1 cellular context compared by ENCODE assay signal in genomic region chr2:197889041-197889440, GRCh38.
TF ChIP-seq lines count a peak whose summit lies in the region.

No MANE protein-coding gene starts in this region.

TF ChIP-seq in GM12878, 131 proteins besides CTCF, POLR2A, EP300 and RAD21 (continued from another document and continues in another):
- TF ChIP-seq ZNF687 (IDR thresholded peaks at IDR 0.05): peak; percentile 77; the same call in 1 of the 2 replicates
- peak; percentile 66 for TF ChIP-seq JUNB (IDR thresholded peaks at IDR 0.05)
- no peak for TF ChIP-seq WRNIP1 (IDR thresholded peaks at IDR 0.05; ENCODE audit: borderline replicate concordance, low read depth, low read length)
- TF ChIP-seq E4F1 (IDR thresholded peaks at IDR 0.05; ENCODE audit: borderline replicate concordance, partially characterized antibody): no peak
- TF ChIP-seq ZZZ3 (IDR thresholded peaks at IDR 0.05; ENCODE audit: control insufficient read depth, insufficient read length, low read depth): no peak
- TF ChIP-seq YY1 (IDR thresholded peaks at IDR 0.05; ENCODE audit: low read depth, low read length): 0 out of 2 replicates have a peak, but pooled peaks have one; percentile 25
- TF ChIP-seq MEF2B (IDR thresholded peaks at IDR 0.05; ENCODE audit: partially characterized antibody, poor library complexity, severe bottlenecking): peak; percentile 21
- TF ChIP-seq HDAC2 (IDR thresholded peaks at IDR 0.05): no peak
- TF ChIP-seq RAD51 (IDR thresholded peaks at IDR 0.05): peak; percentile 92
- no peak for TF ChIP-seq PAX5 (IDR thresholded peaks at IDR 0.05; ENCODE audit: borderline replicate concordance, low read depth, low read length)
- no peak for TF ChIP-seq SIX5 (IDR thresholded peaks at IDR 0.05; ENCODE audit: low read depth, low read length, severe bottlenecking)
- no peak for TF ChIP-seq IRF3 (IDR thresholded peaks at IDR 0.05)
- peak; percentile 75 for TF ChIP-seq ATF7 (IDR thresholded peaks at IDR 0.05; ENCODE audit: low read depth)
- no peak for TF ChIP-seq SUZ12 (IDR thresholded peaks at IDR 0.05; ENCODE audit: unreplicated experiment)
- TF ChIP-seq POLR2AphosphoS5 (IDR thresholded peaks at IDR 0.05; ENCODE audit: low read length): no peak
- 0 out of 2 replicates have a peak, but pooled peaks have one; percentile 14 for TF ChIP-seq PML (IDR thresholded peaks at IDR 0.05; ENCODE audit: low read length)
- no peak for TF ChIP-seq NFXL1 (IDR thresholded peaks at IDR 0.05; ENCODE audit: borderline replicate concordance)
- TF ChIP-seq NR2C2 (IDR thresholded peaks at IDR 0.05; ENCODE audit: borderline replicate concordance, control insufficient read depth, insufficient read length, low read depth): no peak
- TF ChIP-seq MTA2 (IDR thresholded peaks at IDR 0.05; ENCODE audit: low read depth): peak; percentile 68
- peak; percentile 89 for TF ChIP-seq CREM (IDR thresholded peaks at IDR 0.05; ENCODE audit: low read depth)
- no peak for TF ChIP-seq ZBED1 (IDR thresholded peaks at IDR 0.05; ENCODE audit: borderline replicate concordance)
- TF ChIP-seq NBN (IDR thresholded peaks at IDR 0.05): peak; percentile 74
- peak; percentile 25 to 56; a peak in 3 of 4 replicates for TF ChIP-seq BHLHE40 (IDR thresholded peaks at IDR 0.05; ENCODE audit: borderline replicate concordance in 1 of 2, low read depth in 2 of 2, low read length in 1 of 2)
- peak; percentile 77; the same call in 1 of the 2 replicates for TF ChIP-seq IRF4 (IDR thresholded peaks at IDR 0.05; ENCODE audit: low read depth, low read length)
- no peak for TF ChIP-seq HSF1 (IDR thresholded peaks at IDR 0.05; ENCODE audit: low read depth, low read length)
- no peak for TF ChIP-seq MYC (IDR thresholded peaks at IDR 0.05; ENCODE audit: insufficient read depth, insufficient read length, insufficient replicate concordance, low read length, severe bottlenecking)
- no peak for TF ChIP-seq PRDM15 (CRISPR knock-in tag; IDR thresholded peaks at IDR 0.05)
- TF ChIP-seq E2F8 (IDR thresholded peaks at IDR 0.05; ENCODE audit: low read depth, partially characterized antibody): no peak
- TF ChIP-seq MXI1 (IDR thresholded peaks at IDR 0.05; ENCODE audit: low read depth, low read length): no peak
- TF ChIP-seq SRF (IDR thresholded peaks at IDR 0.05; ENCODE audit: low read depth in 2 of 2, low read length in 2 of 2): no peak
- peak; percentile 89 for TF ChIP-seq CREB1 (IDR thresholded peaks at IDR 0.05; ENCODE audit: low read depth)
- TF ChIP-seq NFIC (IDR thresholded peaks at IDR 0.05; ENCODE audit: low read depth, low read length): peak; percentile 72
- no peak for TF ChIP-seq ZBTB4 (CRISPR knock-in tag; IDR thresholded peaks at IDR 0.05)
- TF ChIP-seq RB1 (IDR thresholded peaks at IDR 0.05; ENCODE audit: borderline replicate concordance): no peak
- TF ChIP-seq FOS (IDR thresholded peaks at IDR 0.05; ENCODE audit: borderline replicate concordance, extremely low read depth, insufficient read length): no peak
- TF ChIP-seq SP1 (IDR thresholded peaks at IDR 0.05; ENCODE audit: low read depth, low read length): peak; percentile 13
- peak; percentile 88 for TF ChIP-seq EED (IDR thresholded peaks at IDR 0.05; ENCODE audit: low read depth)
- peak; percentile 51; the same call in 1 of the 2 replicates for TF ChIP-seq USF2 (IDR thresholded peaks at IDR 0.05; ENCODE audit: borderline replicate concordance, low read depth, low read length)
- TF ChIP-seq BCL11A (IDR thresholded peaks at IDR 0.05; ENCODE audit: low read depth, low read length): peak; percentile 33; the same call in 1 of the 2 replicates
